ENCODE assay signal across 14 cellular contexts in genomic region chr7:29620531-29620930, GRCh38.
"Had no signal": no experiment of that assay in that cellular context is flagged by ENCODE, and none has a peak within 500 bp of the region (broad histone marks: within the 10 kb centered on the region; RNA-seq: fewer than 3 reads in every experiment).

No MANE protein-coding gene starts in this region.

- H3K36me3 ChIP-seq: ovary, stomach, upper lobe of left lung had no signal

- H3K9me3 ChIP-seq: ovary, stomach, testis, upper lobe of left lung had no signal

- H3K4me1 ChIP-seq: stomach, testis, upper lobe of left lung had no signal

- H3K27me3 ChIP-seq: ovary, testis, upper lobe of left lung had no signal

- ATAC-seq: activated CD4-positive, alpha-beta T cell treated with anti-CD3 and anti-CD28 coated beads for 36 hours; activated CD8-positive, alpha-beta T cell treated with anti-CD3 and anti-CD28 coated beads for 36 hours; activated naive CD4-positive, alpha-beta T cell treated with anti-CD3 and anti-CD28 coated beads, Interleukin-2, amount 50 U/mL, for 72 hours; activated T-cell treated with anti-CD3 and anti-CD28 coated beads, Interleukin-2, amount 50 U/mL, for 72 hours; esophagus mucosa; sciatic nerve had no signal

- H3K4me3 ChIP-seq: lung, ovary, stomach, testis, upper lobe of left lung had no signal

- DNase-seq: activated CD4-positive, alpha-beta T cell treated with anti-CD3 and anti-CD28 coated beads for 36 hours; activated CD8-positive, alpha-beta memory T cell treated with anti-CD3 and anti-CD28 coated beads, Interleukin-2, amount 50 U/mL, for 48 hours; activated CD8-positive, alpha-beta T cell treated with anti-CD3 and anti-CD28 coated beads for 36 hours; activated gamma-delta T cell; activated T-cell treated with anti-CD3 and anti-CD28 coated beads, Interleukin-2, amount 50 U/mL, for 72 hours; caudate nucleus; ovary; stomach; testis; upper lobe of left lung had no signal

- H3K27ac ChIP-seq: ovary, stomach, testis, upper lobe of left lung had no signal
